1 cellular context compared by ENCODE assay signal in genomic region chr19:17216058-17216670, GRCh38.
TF ChIP-seq lines count a peak whose summit lies in the region.

No MANE protein-coding gene starts in this region.

TF ChIP-seq in HEK293, 187 proteins besides CTCF, POLR2A, EP300 and RAD21 (continued from another document):
- TF ChIP-seq ZNF175 (tag by site-specific recombination; IDR thresholded peaks at IDR 0.05) (no peak), ZNF791 (tag by site-specific recombination; IDR thresholded peaks at IDR 0.05) (no peak), ZNF768 (tag by site-specific recombination; IDR thresholded peaks at IDR 0.05) (no peak), ZNF639 (tag by site-specific recombination; IDR thresholded peaks at IDR 0.05) (no peak), ZBTB44 (tag by site-specific recombination; IDR thresholded peaks at IDR 0.05) (no peak), PRDM4 (tag by site-specific recombination; IDR thresholded peaks at IDR 0.05) (no peak)
TF ChIP-seq in HEK293: peak in this region for 2.
